26 cellular contexts compared by ENCODE assay signal in genomic region chr10:103635580-103635979, GRCh38.
DNase-seq lines count a peak whose midpoint lies in the region; ATAC-seq and TF ChIP-seq lines count a peak whose summit lies in the region.
"Had no signal": no experiment of that assay in that cellular context is flagged by ENCODE, and none has a peak within 500 bp of the region (broad histone marks: within the 10 kb centered on the region; RNA-seq: fewer than 3 reads in every experiment).

No MANE protein-coding gene starts in this region.

- H3K27ac Mint-ChIP-seq in T-helper 2 cell treated with Interferon-gamma antibody and Interleukin-4, amounts not matched to agents 5 μg/mL and 100 μg/mL, for 36 hours, result no peak overlapping the region
- H3K27ac Mint-ChIP-seq: activated CD4-positive, alpha-beta memory T cell treated with anti-CD3 and anti-CD28 coated beads for 36 hours; activated naive CD8-positive, alpha-beta T cell treated with anti-CD3 and anti-CD28 coated beads, Interleukin-2, amount 50 U/mL, for 24 hours; activated T-cell treated with anti-CD3 and anti-CD28 coated beads, Interleukin-2, amount 50 U/mL, for 72 hours; progenitor cell of endocrine pancreas; stimulated activated memory B cell treated with anti-CD40 and anti-IgM and Interleukin-4, amounts not matched to agents 10 μg/mL and 1 μg/mL and 100 μg/mL, for 72 hours had no signal

- BruUV-seq in IMR-90 (replicated peaks; lab: Mats Ljungman, UMichigan), result no TSS peak

- H3K4me2 ChIP-seq in IMR-90 (ENCODE audit: low read depth, low read length) (no peak overlapping the region), mesenchymal stem cell (ENCODE audit: low read length, poor library complexity, severe bottlenecking) (no peak overlapping the region)

- no peak overlapping the region for H2BK12ac ChIP-seq in mesenchymal stem cell (ENCODE audit: low read length in 2 of 2)

- H2BK20ac ChIP-seq in IMR-90 (ENCODE audit: low read depth, low read length), result no peak overlapping the region

- H2AK5ac ChIP-seq in IMR-90 (ENCODE audit: low read depth, low read length) (no peak overlapping the region), mesenchymal stem cell (ENCODE audit: low read length, severe bottlenecking) (no peak overlapping the region)

- no peak overlapping the region for H3K27ac ChIP-seq in IMR-90 (ENCODE audit: insufficient read depth, low read length)
- peak overlapping the region in 3 of 4 donors; percentile 27 to 85 (median 84) for H3K27ac ChIP-seq in esophagus muscularis mucosa (replicated peaks in 1 of 4)
- no peak overlapping the region for H3K27ac ChIP-seq in mesenchymal stem cell (ENCODE audit: low read length, poor library complexity, severe bottlenecking)
- peak overlapping the region; percentile 56 to 90 (median 79) for H3K27ac ChIP-seq in tibial nerve
- H3K27ac ChIP-seq in SJCRH30, result no peak overlapping the region
- H3K27ac ChIP-seq: neutrophil, SK-N-MC, upper lobe of right lung had no signal

- no peak for TF ChIP-seq POLR2A in IMR-90 (IDR thresholded peaks at IDR 0.05; ENCODE audit: low read depth, low read length)
- TF ChIP-seq POLR2A in esophagus muscularis mucosa (IDR thresholded peaks at IDR 0.05; ENCODE audit: low read depth), result no peak
- TF ChIP-seq POLR2A in tibial nerve (IDR thresholded peaks at IDR 0.05), result no peak

- peaks cover 32% of the 10 kb centered on the region for H3K36me3 ChIP-seq in IMR-90 (ENCODE audit: control insufficient read depth, insufficient read depth, low read length)
- peaks cover 0 to 17% (median 13%) of the 10 kb centered on the region in 4 donors for H3K36me3 ChIP-seq in esophagus muscularis mucosa
- peaks cover 14 to 32% of the 10 kb centered on the region in 2 experiments for H3K36me3 ChIP-seq in mesenchymal stem cell (ENCODE audit: control insufficient read depth in 1 of 2, insufficient read depth in 2 of 2, low read depth in 1 of 2, low read length in 2 of 2)
- peaks cover 0 to 21% (median 0%) of the 10 kb centered on the region in 3 donors for H3K36me3 ChIP-seq in tibial nerve
- no peaks in the 10 kb centered on the region for H3K36me3 ChIP-seq in SJCRH30
- H3K36me3 ChIP-seq: neutrophil, upper lobe of right lung had no signal

- no peak overlapping the region for H4K91ac ChIP-seq in IMR-90 (ENCODE audit: insufficient read depth, low read depth, low read length)
- no peak overlapping the region for H4K91ac ChIP-seq in mesenchymal stem cell (ENCODE audit: low read length)

- no peak overlapping the region for H3K56ac ChIP-seq in IMR-90 (ENCODE audit: extremely low read depth, insufficient read depth, low read length)

- no peak overlapping the region for H2AK9ac ChIP-seq in IMR-90 (replicated peaks; ENCODE audit: low read depth, low read length, poor library complexity)

- CTCF ChIA-PET in IMR-90 (lab: Yijun Ruan, JAX), result no interaction called here

- no peak for TF ChIP-seq RAD21 in IMR-90 (IDR thresholded peaks at IDR 0.05; ENCODE audit: low read length)

- H4K8ac ChIP-seq in IMR-90 (ENCODE audit: low read depth in 2 of 2, low read length in 2 of 2), result no peak overlapping the region
- no peak overlapping the region for H4K8ac ChIP-seq in mesenchymal stem cell (ENCODE audit: low read length)

- in situ Hi-C loops in IMR-90 (cut with MboI; ENCODE audit: low sequenced_read_pairs), result no loop called here

- H3K79me1 ChIP-seq in IMR-90 (ENCODE audit: low read depth in 1 of 2, low read length in 2 of 2) (peaks cover 54 to 86% of the 10 kb centered on the region in 2 experiments), mesenchymal stem cell (replicated peaks; ENCODE audit: low read length, poor library complexity, severe bottlenecking) (peaks cover 5% of the 10 kb centered on the region)

- ATAC-seq in IMR-90 (ENCODE audit: low read depth), result no peak
- ATAC-seq: activated CD4-positive, CD25-positive, alpha-beta regulatory T cell treated with anti-CD3 and anti-CD28 coated beads, Interleukin-2, amount 50 U/mL, for 24 hours; activated naive CD8-positive, alpha-beta T cell treated with anti-CD3 and anti-CD28 coated beads, Interleukin-2, amount 50 U/mL, for 24 hours; activated T-cell treated with anti-CD3 and anti-CD28 coated beads, Interleukin-2, amount 50 U/mL, for 72 hours; HCT116; stimulated activated memory B cell treated with anti-CD40 and anti-IgM and Interleukin-4, amounts not matched to agents 10 μg/mL and 1 μg/mL and 100 μg/mL, for 72 hours; upper lobe of right lung had no signal

- H3K9ac ChIP-seq in IMR-90 (ENCODE audit: low read depth, low read length) (no peak overlapping the region), mesenchymal stem cell (ENCODE audit: low read length) (peak overlapping the region; percentile 17)

- no peak overlapping the region for H2BK15ac ChIP-seq in IMR-90 (ENCODE audit: low read depth, low read length)
- no peak overlapping the region for H2BK15ac ChIP-seq in mesenchymal stem cell (ENCODE audit: low read depth, poor library complexity, severe bottlenecking)

- dilution Hi-C loops in IMR-90 (cut with HindIII; ENCODE audit: low sequenced_read_pairs, unreplicated experiment), result no loop called here

- no peaks in the 10 kb centered on the region for H3K4me1 Mint-ChIP-seq in T-helper 2 cell treated with Interferon-gamma antibody and Interleukin-4, amounts not matched to agents 5 μg/mL and 100 μg/mL, for 36 hours (ENCODE audit: low read depth)
- H3K4me1 Mint-ChIP-seq: activated naive CD8-positive, alpha-beta T cell treated with anti-CD3 and anti-CD28 coated beads, Interleukin-2, amount 50 U/mL, for 24 hours; CD14-positive monocyte had no signal

- no peak for DNase-seq in IMR-90
- no peak for DNase-seq in esophagus muscularis mucosa (ENCODE audit: extremely low spot score)
- no peak for DNase-seq in mesenchymal stem cell
- no peak for DNase-seq in tibial nerve (ENCODE audit: low spot score in 2 of 2)
- no peak for DNase-seq in T-helper 2 cell treated with Interferon-gamma antibody and Interleukin-4, amounts not matched to agents 5 μg/mL and 100 μg/mL, for 36 hours (ENCODE audit: low spot score)
- DNase-seq in NOMO-1 treated with dmso at 0.1 percent for 144 hours (lab: John Stamatoyannopoulos, UW; ENCODE audit: unreplicated experiment), result no peak
- no peak for DNase-seq in SJCRH30
- DNase-seq in AG20443 (ENCODE audit: low spot score), result no peak
- DNase-seq: activated CD4-positive, alpha-beta memory T cell treated with anti-CD3 and anti-CD28 coated beads for 36 hours; activated naive CD8-positive, alpha-beta T cell treated with anti-CD3 and anti-CD28 coated beads, Interleukin-2, amount 50 U/mL, for 24 hours; activated T-cell treated with anti-CD3 and anti-CD28 coated beads, Interleukin-2, amount 50 U/mL, for 72 hours; Caco-2; NCI-H1048; NCI-H446 treated with DMSO at 0.1 percent for 48 hours; NCI-H82; RPMI8226; T-helper 1 cell; upper lobe of right lung had no signal

- H3K4ac ChIP-seq in IMR-90 (ENCODE audit: low read depth, low read length) (no peak overlapping the region), mesenchymal stem cell (ENCODE audit: low read depth in 1 of 2, low read length in 2 of 2) (no peak overlapping the region)

- peaks cover 66% of the 10 kb centered on the region for H4K20me1 ChIP-seq in IMR-90 (ENCODE audit: insufficient read depth, low read length)

- no peak overlapping the region for H3K4me3 Mint-ChIP-seq in T-helper 2 cell treated with Interferon-gamma antibody and Interleukin-4, amounts not matched to agents 5 μg/mL and 100 μg/mL, for 36 hours
- H3K4me3 Mint-ChIP-seq: activated CD4-positive, alpha-beta memory T cell treated with anti-CD3 and anti-CD28 coated beads for 36 hours; activated naive CD8-positive, alpha-beta T cell treated with anti-CD3 and anti-CD28 coated beads, Interleukin-2, amount 50 U/mL, for 24 hours; activated T-cell treated with anti-CD3 and anti-CD28 coated beads, Interleukin-2, amount 50 U/mL, for 72 hours; CD14-positive monocyte; central memory CD8-positive, alpha-beta T cell; stimulated activated memory B cell treated with anti-CD40 and anti-IgM and Interleukin-4, amounts not matched to agents 10 μg/mL and 1 μg/mL and 100 μg/mL, for 72 hours had no signal

- H2BK5ac ChIP-seq in IMR-90 (ENCODE audit: low read depth, low read length, poor library complexity, severe bottlenecking), result no peak overlapping the region
- H2BK5ac ChIP-seq in mesenchymal stem cell (ENCODE audit: low read depth, low read length, poor library complexity, severe bottlenecking), result no peak overlapping the region

- H3K14ac ChIP-seq in IMR-90 (replicated peaks; ENCODE audit: low read depth, low read length) (no peak overlapping the region), mesenchymal stem cell (ENCODE audit: low read length in 2 of 2) (no peak overlapping the region)

- H3K18ac ChIP-seq in IMR-90 (ENCODE audit: low read depth, low read length), result no peak overlapping the region
- no peak overlapping the region for H3K18ac ChIP-seq in mesenchymal stem cell (ENCODE audit: low read depth in 1 of 2, low read length in 2 of 2)

- H3K36me3 Mint-ChIP-seq in T-helper 2 cell treated with Interferon-gamma antibody and Interleukin-4, amounts not matched to agents 5 μg/mL and 100 μg/mL, for 36 hours (ENCODE audit: low read depth), result no peaks in the 10 kb centered on the region
- H3K36me3 Mint-ChIP-seq: activated CD4-positive, alpha-beta memory T cell treated with anti-CD3 and anti-CD28 coated beads for 36 hours; CD14-positive monocyte; stimulated activated memory B cell treated with anti-CD40 and anti-IgM and Interleukin-4, amounts not matched to agents 10 μg/mL and 1 μg/mL and 100 μg/mL, for 72 hours had no signal

- H3K9me3 ChIP-seq in IMR-90 (ENCODE audit: control insufficient read depth, insufficient read depth, low read length), result no peaks in the 10 kb centered on the region
- H3K9me3 ChIP-seq in esophagus muscularis mucosa, result no peaks in the 10 kb centered on the region
- H3K9me3 ChIP-seq in mesenchymal stem cell (ENCODE audit: control insufficient read depth, low read length), result no peaks in the 10 kb centered on the region
- H3K9me3 ChIP-seq in tibial nerve, result no peaks in the 10 kb centered on the region
- H3K9me3 ChIP-seq in SJCRH30 (replicated peaks), result no peaks in the 10 kb centered on the region
- H3K9me3 ChIP-seq: Caco-2, neutrophil, upper lobe of right lung had no signal

- no peak overlapping the region for H3K4me3 ChIP-seq in IMR-90 (ENCODE audit: insufficient read depth, low read depth, low read length)
- no peak overlapping the region for H3K4me3 ChIP-seq in esophagus muscularis mucosa
- H3K4me3 ChIP-seq in mesenchymal stem cell (ENCODE audit: insufficient read depth in 1 of 2, low read depth in 1 of 2, low read length in 2 of 2), result no peak overlapping the region
- H3K4me3 ChIP-seq in tibial nerve, result no peak overlapping the region
- H3K4me3 ChIP-seq in SJCRH30, result no peak overlapping the region
- H3K4me3 ChIP-seq: SK-N-MC, upper lobe of right lung had no signal

- H2AFZ ChIP-seq in IMR-90 (replicated peaks; ENCODE audit: low read length, poor library complexity) (peak overlapping the region; percentile 53), mesenchymal stem cell (ENCODE audit: low read depth, low read length) (no peak overlapping the region)

- TF ChIP-seq EP300 in esophagus muscularis mucosa (IDR thresholded peaks at IDR 0.05) (no peak), tibial nerve (IDR thresholded peaks at IDR 0.05) (no peak)

- TF ChIP-seq CTCF in IMR-90 (conservative IDR thresholded peaks at IDR 0.05; ENCODE audit: low read depth, low read length), result no peak
- no peak for TF ChIP-seq CTCF in esophagus muscularis mucosa (IDR thresholded peaks at IDR 0.05)
- no peak for TF ChIP-seq CTCF in tibial nerve (IDR thresholded peaks at IDR 0.05)

- H3K27me3 ChIP-seq in IMR-90 (ENCODE audit: control insufficient read depth, insufficient read depth, low read length) (no peaks in the 10 kb centered on the region), esophagus muscularis mucosa (no peaks in the 10 kb centered on the region), mesenchymal stem cell (ENCODE audit: control insufficient read depth in 1 of 2, insufficient read depth in 1 of 2, low read length in 2 of 2) (no peaks in the 10 kb centered on the region), tibial nerve (no peaks in the 10 kb centered on the region), SJCRH30 (no peaks in the 10 kb centered on the region)
- H3K27me3 ChIP-seq: neutrophil, upper lobe of right lung had no signal

- WGBS in IMR-90 (ENCODE audit: extremely low coverage in 2 of 2, insufficient read length in 1 of 2), 2 experiments, result 80% methylated on average over 1 of the region's 5 CpGs; no CpG with 5 or more reads in 1 of the 2 experiments
- 38% methylated on average over 4 of the region's 5 CpGs for WGBS in esophagus muscularis mucosa
- 91% methylated on average over 4 of the region's 5 CpGs for WGBS in mesenchymal stem cell
- WGBS in tibial nerve, 2 donors, result 20 to 30% methylated on average over 3 to 5 of the region's 5 CpGs

- H3K4me1 ChIP-seq in IMR-90 (ENCODE audit: control insufficient read depth, insufficient read depth, low read length) (peaks cover 23% of the 10 kb centered on the region), esophagus muscularis mucosa (peaks cover 44 to 66% (median 59%) of the 10 kb centered on the region in 4 donors), mesenchymal stem cell (ENCODE audit: control insufficient read depth, insufficient read depth, low read depth, low read length) (peaks cover 5% of the 10 kb centered on the region), tibial nerve (peaks cover 5 to 84% (median 44%) of the 10 kb centered on the region in 4 donors), SJCRH30 (peaks cover 18% of the 10 kb centered on the region)
- H3K4me1 ChIP-seq: Caco-2 had no signal

- H3K27me3 Mint-ChIP-seq in T-helper 2 cell treated with Interferon-gamma antibody and Interleukin-4, amounts not matched to agents 5 μg/mL and 100 μg/mL, for 36 hours (ENCODE audit: low read depth), result no peaks in the 10 kb centered on the region
- H3K27me3 Mint-ChIP-seq: activated CD4-positive, alpha-beta memory T cell treated with anti-CD3 and anti-CD28 coated beads for 36 hours; activated naive CD8-positive, alpha-beta T cell treated with anti-CD3 and anti-CD28 coated beads, Interleukin-2, amount 50 U/mL, for 24 hours; central memory CD8-positive, alpha-beta T cell; progenitor cell of endocrine pancreas; stimulated activated memory B cell treated with anti-CD40 and anti-IgM and Interleukin-4, amounts not matched to agents 10 μg/mL and 1 μg/mL and 100 μg/mL, for 72 hours had no signal

- H3K23ac ChIP-seq in IMR-90 (ENCODE audit: low read depth, low read length) (no peak overlapping the region), mesenchymal stem cell (ENCODE audit: low read length in 2 of 2) (peak overlapping the region in 1 of 2 experiments; percentile 11)

- H3K9me3 Mint-ChIP-seq in T-helper 2 cell treated with Interferon-gamma antibody and Interleukin-4, amounts not matched to agents 5 μg/mL and 100 μg/mL, for 36 hours, result no peaks in the 10 kb centered on the region
- H3K9me3 Mint-ChIP-seq: activated CD4-positive, alpha-beta memory T cell treated with anti-CD3 and anti-CD28 coated beads for 36 hours; activated naive CD8-positive, alpha-beta T cell treated with anti-CD3 and anti-CD28 coated beads, Interleukin-2, amount 50 U/mL, for 24 hours; activated T-cell treated with anti-CD3 and anti-CD28 coated beads, Interleukin-2, amount 50 U/mL, for 72 hours; CD14-positive monocyte; central memory CD8-positive, alpha-beta T cell; stimulated activated memory B cell treated with anti-CD40 and anti-IgM and Interleukin-4, amounts not matched to agents 10 μg/mL and 1 μg/mL and 100 μg/mL, for 72 hours had no signal

- intact Hi-C loops in IMR-90 (cut with micrococcal nuclease) (no loop called here), esophagus muscularis mucosa (cut with DNase I) (no loop called here)

- POLR2A ChIA-PET in IMR-90 (lab: Charles Lee; ENCODE audit: unreplicated experiment), result no interaction called here

- H4K5ac ChIP-seq in IMR-90 (ENCODE audit: low read depth, low read length), result no peak overlapping the region

- peaks cover 43% of the 10 kb centered on the region for H3K9me1 ChIP-seq in IMR-90 (ENCODE audit: insufficient read depth, low read length)

- H2BK120ac ChIP-seq in IMR-90 (ENCODE audit: low read depth, low read length), result no peak overlapping the region
- no peak overlapping the region for H2BK120ac ChIP-seq in mesenchymal stem cell (ENCODE audit: low read depth, low read length)

Comparison
In these comparisons a context has a peak if more than half of its experiments do, and no peak if none do; other contexts are left out.
1. H3K27ac ChIP-seq: peak in esophagus muscularis mucosa (3 of 4) and tibial nerve (4 of 4); none in IMR-90 (single experiment), mesenchymal stem cell (single experiment) and SJCRH30 (single experiment).